Comparison of ENCODE assay signal across 24 cellular contexts in genomic region chr2:3291113-3291512, GRCh38.
"Had no signal": no experiment of that assay in that cellular context is flagged by ENCODE, and none has a peak within 500 bp of the region (broad histone marks: within the 10 kb centered on the region; RNA-seq: fewer than 3 reads in every experiment).

No MANE protein-coding gene starts in this region.

- H3K9me3 ChIP-seq: body of pancreas had no signal

- H3K4me3 ChIP-seq: body of pancreas, SK-N-MC had no signal

- ATAC-seq: body of pancreas, T-cell had no signal

- H3K4me1 ChIP-seq: body of pancreas had no signal

- DNase-seq: activated B cell treated with CpG ODN at 0.5 μM for 24 hours; activated CD4-positive, alpha-beta memory T cell treated with anti-CD3 and anti-CD28 coated beads, Interleukin-2, amount 10 ng/mL, durations not matched to agents 7 days and 5 days; activated CD4-positive, alpha-beta T cell treated with anti-CD3 and anti-CD28 coated beads for 1 hour; activated CD4-positive, alpha-beta T cell treated with anti-CD3 and anti-CD28 coated beads, Interleukin-2, amount 10 ng/mL, durations not matched to agents 24 days and 14 days; activated CD8-positive, alpha-beta memory T cell treated with anti-CD3 and anti-CD28 coated beads, Interleukin-2, amount 50 U/mL, for 4 hours; activated effector memory CD4-positive, alpha-beta T cell treated with Interleukin-2 at 50 U/mL for 16 hours; activated naive CD4-positive, alpha-beta T cell; activated T-cell treated with anti-CD3 and anti-CD28 coated beads, Interleukin-2, amount 50 U/mL, for 1 hour; aorta; Kasumi-1; KBM-7; NCI-H1105 treated with DMSO at 0.1 percent for 48 hours; NCI-H1436 treated with DMSO at 0.1 percent for 48 hours; NCI-H187 treated with DMSO at 0.1 percent for 48 hours; NCI-H2171; NCI-H2227 treated with DMSO at 0.1 percent for 48 hours; NCI-H446 treated with DMSO at 0.1 percent for 48 hours; NCI-H526; NCI-H82; T-cell; T-helper 2 cell; T1000 had no signal

- H3K27me3 ChIP-seq: body of pancreas had no signal

- H3K27ac ChIP-seq: body of pancreas, SK-N-MC had no signal
